In the genomic region with DNA sequence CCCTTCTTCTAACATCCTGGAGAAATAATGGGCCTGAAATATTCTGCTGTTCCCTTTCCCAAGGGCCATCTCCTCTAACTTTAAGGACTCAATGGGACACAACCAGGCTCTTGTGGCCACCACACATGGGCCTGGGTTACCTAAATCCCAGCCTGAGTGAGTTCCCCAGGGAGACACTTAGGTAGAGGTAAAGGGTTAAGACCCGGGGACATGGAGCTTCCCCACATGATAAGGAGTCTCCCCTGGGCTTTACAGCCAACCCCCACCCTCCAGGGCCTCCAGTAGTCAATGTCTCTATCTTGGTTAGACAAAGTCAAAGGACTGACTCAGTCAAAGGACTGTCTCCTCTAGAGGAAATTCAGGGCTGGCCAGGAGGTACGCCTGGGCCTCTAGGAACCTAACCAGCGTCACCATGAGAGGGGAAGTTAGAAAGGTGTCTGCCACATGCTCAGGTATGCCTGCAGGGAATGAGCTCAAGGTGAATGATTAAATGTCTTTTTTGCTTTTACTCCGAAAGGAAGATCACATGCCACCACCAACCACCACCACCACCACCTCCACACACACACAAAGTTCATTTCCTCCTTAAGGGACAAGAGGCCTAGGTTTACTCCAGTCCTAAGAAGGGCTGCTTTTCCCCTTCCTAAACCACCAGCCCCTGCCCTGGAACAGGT, we compare ENCODE assay signal across 8 cellular contexts. TPM values are rescaled to one million over a fixed set of nuclear protein-coding genes. Genes with fewer than 3 reads are reported as not detected.
DNase-seq lines count a peak whose midpoint lies in the region; ATAC-seq and TF ChIP-seq lines count a peak whose summit lies in the region.

No MANE protein-coding gene starts in this region.

- H3K27ac ChIP-seq in esophagus (ENCODE audit: low read depth in 2 of 2, low read length in 1 of 2), result peak overlapping the region; percentile 50 to 96

- peaks cover 7 to 18% of the 10 kb centered on the region in 2 donors for H3K36me3 ChIP-seq in esophagus (ENCODE audit: control insufficient read depth in 2 of 2, insufficient read depth in 2 of 2, low read length in 1 of 2)

- no peak overlapping the region for H3K4me3 Mint-ChIP-seq in activated CD4-positive, alpha-beta T cell treated with anti-CD3 and anti-CD28 coated beads for 36 hours
- peak overlapping the region; percentile 40 for H3K4me3 Mint-ChIP-seq in osteocyte (ENCODE audit: unreplicated experiment)

- peaks cover 42% of the 10 kb centered on the region for H3K36me3 Mint-ChIP-seq in activated CD4-positive, alpha-beta T cell treated with anti-CD3 and anti-CD28 coated beads for 36 hours (ENCODE audit: low read depth)
- peaks cover 41% of the 10 kb centered on the region for H3K36me3 Mint-ChIP-seq in osteocyte (ENCODE audit: unreplicated experiment)

- no peaks in the 10 kb centered on the region for H3K9me3 ChIP-seq in esophagus (ENCODE audit: control insufficient read depth in 2 of 2, insufficient read depth in 1 of 2, low read depth in 1 of 2, low read length in 1 of 2)

- no peak for ATAC-seq in activated CD4-positive, alpha-beta T cell treated with anti-CD3 and anti-CD28 coated beads for 36 hours
- no peak for ATAC-seq in GM19395 (IDR thresholded peaks at IDR 0.05; ENCODE audit: unreplicated experiment)

- peaks cover 78% of the 10 kb centered on the region for H3K4me1 Mint-ChIP-seq in activated CD4-positive, alpha-beta T cell treated with anti-CD3 and anti-CD28 coated beads for 36 hours
- H3K4me1 Mint-ChIP-seq in osteocyte (ENCODE audit: unreplicated experiment), result peaks cover 43% of the 10 kb centered on the region

- no peaks in the 10 kb centered on the region for H3K27me3 Mint-ChIP-seq in activated CD4-positive, alpha-beta T cell treated with anti-CD3 and anti-CD28 coated beads for 36 hours
- no peaks in the 10 kb centered on the region for H3K27me3 Mint-ChIP-seq in osteocyte (ENCODE audit: unreplicated experiment)

- H3K4me3 ChIP-seq in GM12865 (ENCODE audit: low read depth, low read length) (no peak overlapping the region), esophagus (ENCODE audit: low read depth in 1 of 2, low read length in 2 of 2) (no peak overlapping the region)

- no peaks in the 10 kb centered on the region for H3K27me3 ChIP-seq in esophagus (ENCODE audit: control insufficient read depth in 1 of 2, insufficient read depth in 2 of 2, low read length in 2 of 2)

- POLR2A ChIA-PET in activated CD4-positive, alpha-beta T cell treated with anti-CD3 and anti-CD28 coated beads for 36 hours (lab: Charles Lee), result interaction anchor here (0.6 to 1.5 kb wide), 4 partner anchors 31 to 473 kb away, joined by 3 to 10 read pairs (median 4); no protein-coding TSS in a partner anchor

- TF ChIP-seq CTCF in GM12865 (IDR thresholded peaks at IDR 0.05; ENCODE audit: insufficient read depth, low read depth, low read length, missing control alignments) (no peak), osteocyte (IDR thresholded peaks at IDR 0.05) (no peak)

- WGBS in esophagus, 2 donors, result 43 to 44% methylated on average over 4 of the region's 4 CpGs

- H3K27ac Mint-ChIP-seq in activated CD4-positive, alpha-beta T cell treated with anti-CD3 and anti-CD28 coated beads for 36 hours, result peak overlapping the region; percentile 86
- H3K27ac Mint-ChIP-seq in osteocyte (ENCODE audit: unreplicated experiment), result peak overlapping the region; percentile 80

- DNase-seq in GM12865 (ENCODE audit: low read depth) (peak; percentile 50), osteocyte (ENCODE audit: extremely low spot score, unreplicated experiment) (no peak), NCI-H2029 treated with DMSO at 0.1 percent for 48 hours (lab: John Stamatoyannopoulos, UW) (no peak), GDM1 (lab: John Stamatoyannopoulos, UW) (no peak), NCI-H524 treated with DMSO at 0.1 percent for 48 hours (lab: John Stamatoyannopoulos, UW) (no peak)
- peak; percentile 52 for DNase-seq in activated CD4-positive, alpha-beta T cell treated with anti-CD3 and anti-CD28 coated beads for 36 hours

- H3K4me1 ChIP-seq in esophagus (ENCODE audit: control insufficient read depth in 2 of 2, insufficient read depth in 2 of 2, low read length in 1 of 2), result peaks cover 20 to 29% of the 10 kb centered on the region in 2 donors

- intact Hi-C loops in activated CD4-positive, alpha-beta T cell treated with anti-CD3 and anti-CD28 coated beads for 36 hours (cut with DNase I, micrococcal nuclease), result loop anchor here (2.0 to 5.0 kb wide), 5 partner anchors 54 to 419 kb away; no protein-coding TSS in a partner anchor

- CTCF ChIA-PET in activated CD4-positive, alpha-beta T cell treated with anti-CD3 and anti-CD28 coated beads for 36 hours (lab: Charles Lee), result interaction anchor here (0.6 to 7.5 kb wide), 10 partner anchors 9 to 538 kb away, joined by 3 to 61 read pairs (median 3); no protein-coding TSS in a partner anchor

- H3K9me3 Mint-ChIP-seq in activated CD4-positive, alpha-beta T cell treated with anti-CD3 and anti-CD28 coated beads for 36 hours (ENCODE audit: low read depth), result peaks cover 2% of the 10 kb centered on the region
- no peaks in the 10 kb centered on the region for H3K9me3 Mint-ChIP-seq in osteocyte (ENCODE audit: unreplicated experiment)

RNA-seq across cellular contexts. Expression of a gene that starts 6.9 kb away (rescaled TPM):
- 10 to 100 TPM; 72.1 to 96.9 TPM for total RNA-seq in activated CD4-positive, alpha-beta T cell treated with anti-CD3 and anti-CD28 coated beads for 36 hours
- polyA plus RNA-seq in esophagus, result 10 to 100 TPM; 58.8 to 84.0 TPM
- 311 and 352 TPM in 2 replicates for total RNA-seq in osteocyte

Comparison
In these comparisons a context has a peak if more than half of its experiments do, and no peak if none do; other contexts are left out.
1. DNase-seq: peak in GM12865 (single experiment) and activated CD4-positive, alpha-beta T cell treated with anti-CD3 and anti-CD28 coated beads for 36 hours (single experiment); none in osteocyte (single experiment), NCI-H2029 treated with DMSO at 0.1 percent for 48 hours (single experiment), GDM1 (single experiment) and NCI-H524 treated with DMSO at 0.1 percent for 48 hours (single experiment).